In the genomic region with DNA sequence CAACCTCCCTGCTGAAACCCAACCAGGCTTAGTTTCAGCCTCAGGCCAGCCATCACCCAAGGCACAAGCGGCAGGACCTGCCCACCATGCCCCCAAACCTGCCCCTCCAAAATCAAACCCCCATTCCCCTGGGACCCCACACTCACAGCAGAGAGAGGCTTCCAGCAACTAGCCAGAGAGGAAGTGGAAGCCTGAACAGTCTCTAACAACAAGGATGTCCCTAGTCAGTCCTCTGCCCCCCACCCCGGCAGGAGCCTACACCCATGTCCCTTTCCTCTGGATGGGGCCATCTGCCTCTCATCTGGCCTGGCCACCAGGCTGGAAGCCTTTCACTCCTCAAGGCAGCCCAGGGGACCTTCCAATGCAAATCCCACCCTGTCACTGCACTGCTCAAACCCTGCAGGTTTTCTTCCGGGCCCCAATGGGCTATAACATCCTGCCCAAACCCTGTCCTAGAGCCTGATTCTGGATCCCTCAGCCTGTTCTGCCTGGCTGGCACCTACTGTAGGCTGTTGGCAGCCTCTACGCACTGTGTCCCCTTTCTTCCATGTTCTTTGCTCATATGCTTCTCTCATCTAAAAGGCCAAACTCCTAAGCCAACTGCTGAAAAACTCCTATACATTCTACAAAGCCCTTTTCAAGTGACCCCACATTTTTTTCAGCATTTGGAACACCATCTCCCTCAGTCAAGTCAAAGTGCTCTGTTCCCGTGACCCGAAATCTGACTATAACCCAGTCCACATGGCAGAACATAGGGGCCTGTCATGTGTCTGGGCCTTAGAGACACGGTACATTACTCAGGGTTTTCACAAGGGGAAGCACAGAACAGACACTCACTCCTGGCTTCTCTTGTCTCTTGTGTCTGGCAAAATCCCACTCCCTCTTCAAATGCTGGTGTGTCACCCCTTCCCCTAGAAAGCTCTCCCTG, we compare ENCODE assay signal across 9 cellular contexts.
DNase-seq lines count a peak whose midpoint lies in the region; ATAC-seq and TF ChIP-seq lines count a peak whose summit lies in the region.
"Had no signal": no experiment of that assay in that cellular context is flagged by ENCODE, and none has a peak within 500 bp of the region (broad histone marks: within the 10 kb centered on the region; RNA-seq: fewer than 3 reads in every experiment).

No MANE protein-coding gene starts in this region.

- H3K27me3 Mint-ChIP-seq in T-cell: no peaks in the 10 kb centered on the region

- H3K27me3 ChIP-seq in colonic mucosa (no peaks in the 10 kb centered on the region), liver (ENCODE audit: control insufficient read depth in 4 of 4, insufficient read depth in 4 of 4, low read length in 3 of 4) (no peaks in the 10 kb centered on the region), subcutaneous abdominal adipose tissue (ENCODE audit: control insufficient read depth in 5 of 5, insufficient read depth in 4 of 5, low read length in 5 of 5) (no peaks in the 10 kb centered on the region)

- H3K4me3 ChIP-seq in colonic mucosa (no peak overlapping the region), liver (ENCODE audit: low read depth in 1 of 3, low read length in 3 of 3) (no peak overlapping the region), subcutaneous abdominal adipose tissue (ENCODE audit: low read depth in 1 of 5, low read length in 5 of 5) (peak overlapping the region; percentile 17 to 38 (median 36))

- H3K4me3 Mint-ChIP-seq in T-cell: no peak overlapping the region
- H3K4me3 Mint-ChIP-seq: effector memory CD8-positive, alpha-beta T cell had no signal

- H3K9ac ChIP-seq in colonic mucosa (ENCODE audit: low read depth in 2 of 2, low read length in 2 of 2) (peak overlapping the region; percentile 40 to 70), liver (ENCODE audit: low read depth in 1 of 2, low read length in 2 of 2) (no peak overlapping the region), subcutaneous abdominal adipose tissue (ENCODE audit: low read length in 5 of 5) (peak overlapping the region in 3 of 5 donors; percentile 0 to 44 (median 43))

- DNase-seq in HK-2 (ENCODE audit: unreplicated experiment): peak; percentile 21
- no peak for DNase-seq in colonic mucosa
- DNase-seq in islet precursor cell: no peak
- DNase-seq in GDM1 (lab: John Stamatoyannopoulos, UW): no peak
- DNase-seq in HPDE6-E6E7 (ENCODE audit: extremely low spot score): no peak
- DNase-seq in T-cell: no peak
- DNase-seq: effector memory CD8-positive, alpha-beta T cell had no signal

- no peaks in the 10 kb centered on the region for H3K36me3 Mint-ChIP-seq in T-cell

- CTCF ChIA-PET in T-cell (lab: Charles Lee): no interaction called here

- ATAC-seq in T-cell (replicated peaks in 1 of 4): no peak
- ATAC-seq: effector memory CD8-positive, alpha-beta T cell had no signal

- H3K27ac ChIP-seq in colonic mucosa (peak overlapping the region; percentile 75), liver (ENCODE audit: low read depth in 1 of 2, low read length in 2 of 2) (peak overlapping the region; percentile 44 to 64), subcutaneous abdominal adipose tissue (ENCODE audit: low read depth, low read length) (peak overlapping the region; percentile 75)

- WGBS in liver: 78% methylated on average over 7 of the region's 7 CpGs

- no peaks in the 10 kb centered on the region for H3K9me3 Mint-ChIP-seq in T-cell

- H3K9me3 ChIP-seq in colonic mucosa (no peaks in the 10 kb centered on the region), liver (ENCODE audit: control insufficient read depth in 4 of 4, low read length in 3 of 4) (no peaks in the 10 kb centered on the region), subcutaneous abdominal adipose tissue (ENCODE audit: control insufficient read depth in 5 of 5, low read length in 5 of 5) (no peaks in the 10 kb centered on the region)

- no peak for TF ChIP-seq CTCF in colonic mucosa (IDR thresholded peaks at IDR 0.05)
- no peak for TF ChIP-seq CTCF in liver (IDR thresholded peaks at IDR 0.05; ENCODE audit: low read depth, low read length, missing input control)

- H3K4me1 ChIP-seq in colonic mucosa (peaks cover 16% of the 10 kb centered on the region), liver (ENCODE audit: control insufficient read depth in 4 of 4, insufficient read depth in 4 of 4, low read length in 3 of 4) (peaks cover 0 to 27% (median 10%) of the 10 kb centered on the region in 4 donors), subcutaneous abdominal adipose tissue (ENCODE audit: control insufficient read depth in 5 of 5, insufficient read depth in 5 of 5, low read length in 5 of 5) (peaks cover 6 to 34% (median 29%) of the 10 kb centered on the region in 5 donors)

- no peak overlapping the region for H3K27ac Mint-ChIP-seq in T-cell
- H3K27ac Mint-ChIP-seq: effector memory CD8-positive, alpha-beta T cell had no signal

- no peaks in the 10 kb centered on the region for H3K36me3 ChIP-seq in colonic mucosa
- H3K36me3 ChIP-seq in liver (ENCODE audit: control insufficient read depth in 4 of 4, insufficient read depth in 3 of 4, low read depth in 1 of 4, low read length in 3 of 4): peaks cover 0 to 40% (median 21%) of the 10 kb centered on the region in 4 donors
- peaks cover 4 to 43% (median 12%) of the 10 kb centered on the region in 5 donors for H3K36me3 ChIP-seq in subcutaneous abdominal adipose tissue (ENCODE audit: control insufficient read depth in 5 of 5, insufficient read depth in 5 of 5, low read length in 5 of 5)

- POLR2A ChIA-PET in T-cell (lab: Charles Lee): no interaction called here

- H3K4me1 Mint-ChIP-seq in T-cell: no peaks in the 10 kb centered on the region

- TF ChIP-seq RAD21 in liver (IDR thresholded peaks at IDR 0.05): no peak

- intact Hi-C loops in colonic mucosa (cut with DNase I): no loop called here

TF ChIP-seq in liver, 16 proteins besides CTCF, POLR2A, EP300 and RAD21:
- TF ChIP-seq, protein P1, sequence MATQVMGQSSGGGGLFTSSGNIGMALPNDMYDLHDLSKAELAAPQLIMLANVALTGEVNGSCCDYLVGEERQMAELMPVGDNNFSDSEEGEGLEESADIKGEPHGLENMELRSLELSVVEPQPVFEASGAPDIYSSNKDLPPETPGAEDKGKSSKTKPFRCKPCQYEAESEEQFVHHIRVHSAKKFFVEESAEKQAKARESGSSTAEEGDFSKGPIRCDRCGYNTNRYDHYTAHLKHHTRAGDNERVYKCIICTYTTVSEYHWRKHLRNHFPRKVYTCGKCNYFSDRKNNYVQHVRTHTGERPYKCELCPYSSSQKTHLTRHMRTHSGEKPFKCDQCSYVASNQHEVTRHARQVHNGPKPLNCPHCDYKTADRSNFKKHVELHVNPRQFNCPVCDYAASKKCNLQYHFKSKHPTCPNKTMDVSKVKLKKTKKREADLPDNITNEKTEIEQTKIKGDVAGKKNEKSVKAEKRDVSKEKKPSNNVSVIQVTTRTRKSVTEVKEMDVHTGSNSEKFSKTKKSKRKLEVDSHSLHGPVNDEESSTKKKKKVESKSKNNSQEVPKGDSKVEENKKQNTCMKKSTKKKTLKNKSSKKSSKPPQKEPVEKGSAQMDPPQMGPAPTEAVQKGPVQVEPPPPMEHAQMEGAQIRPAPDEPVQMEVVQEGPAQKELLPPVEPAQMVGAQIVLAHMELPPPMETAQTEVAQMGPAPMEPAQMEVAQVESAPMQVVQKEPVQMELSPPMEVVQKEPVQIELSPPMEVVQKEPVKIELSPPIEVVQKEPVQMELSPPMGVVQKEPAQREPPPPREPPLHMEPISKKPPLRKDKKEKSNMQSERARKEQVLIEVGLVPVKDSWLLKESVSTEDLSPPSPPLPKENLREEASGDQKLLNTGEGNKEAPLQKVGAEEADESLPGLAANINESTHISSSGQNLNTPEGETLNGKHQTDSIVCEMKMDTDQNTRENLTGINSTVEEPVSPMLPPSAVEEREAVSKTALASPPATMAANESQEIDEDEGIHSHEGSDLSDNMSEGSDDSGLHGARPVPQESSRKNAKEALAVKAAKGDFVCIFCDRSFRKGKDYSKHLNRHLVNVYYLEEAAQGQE (IDR thresholded peaks at IDR 0.05): peak; percentile 8
- no peak for TF ChIP-seq FOXA2 (IDR thresholded peaks at IDR 0.05)
- TF ChIP-seq, protein P2, sequence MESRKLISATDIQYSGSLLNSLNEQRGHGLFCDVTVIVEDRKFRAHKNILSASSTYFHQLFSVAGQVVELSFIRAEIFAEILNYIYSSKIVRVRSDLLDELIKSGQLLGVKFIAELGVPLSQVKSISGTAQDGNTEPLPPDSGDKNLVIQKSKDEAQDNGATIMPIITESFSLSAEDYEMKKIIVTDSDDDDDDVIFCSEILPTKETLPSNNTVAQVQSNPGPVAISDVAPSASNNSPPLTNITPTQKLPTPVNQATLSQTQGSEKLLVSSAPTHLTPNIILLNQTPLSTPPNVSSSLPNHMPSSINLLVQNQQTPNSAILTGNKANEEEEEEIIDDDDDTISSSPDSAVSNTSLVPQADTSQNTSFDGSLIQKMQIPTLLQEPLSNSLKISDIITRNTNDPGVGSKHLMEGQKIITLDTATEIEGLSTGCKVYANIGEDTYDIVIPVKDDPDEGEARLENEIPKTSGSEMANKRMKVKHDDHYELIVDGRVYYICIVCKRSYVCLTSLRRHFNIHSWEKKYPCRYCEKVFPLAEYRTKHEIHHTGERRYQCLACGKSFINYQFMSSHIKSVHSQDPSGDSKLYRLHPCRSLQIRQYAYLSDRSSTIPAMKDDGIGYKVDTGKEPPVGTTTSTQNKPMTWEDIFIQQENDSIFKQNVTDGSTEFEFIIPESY (IDR thresholded peaks at IDR 0.05): no peak
- TF ChIP-seq SP1 (IDR thresholded peaks at IDR 0.05): no peak
- no peak for TF ChIP-seq HNF4G (IDR thresholded peaks at IDR 0.05)

Comparison
In these comparisons a context has a peak if more than half of its experiments do, and no peak if none do; other contexts are left out.
1. H3K4me3 ChIP-seq: peak in subcutaneous abdominal adipose tissue (5 of 5); none in colonic mucosa (single experiment) and liver (0 of 3).
2. H3K9ac ChIP-seq: peak in colonic mucosa (2 of 2) and subcutaneous abdominal adipose tissue (3 of 5); none in liver (0 of 2).
3. Peak in every context shown above with its lines, with median percentiles within 50 percentile points of each other: H3K27ac ChIP-seq.